ENCODE assay signal across 12 cellular contexts in the genomic region with DNA sequence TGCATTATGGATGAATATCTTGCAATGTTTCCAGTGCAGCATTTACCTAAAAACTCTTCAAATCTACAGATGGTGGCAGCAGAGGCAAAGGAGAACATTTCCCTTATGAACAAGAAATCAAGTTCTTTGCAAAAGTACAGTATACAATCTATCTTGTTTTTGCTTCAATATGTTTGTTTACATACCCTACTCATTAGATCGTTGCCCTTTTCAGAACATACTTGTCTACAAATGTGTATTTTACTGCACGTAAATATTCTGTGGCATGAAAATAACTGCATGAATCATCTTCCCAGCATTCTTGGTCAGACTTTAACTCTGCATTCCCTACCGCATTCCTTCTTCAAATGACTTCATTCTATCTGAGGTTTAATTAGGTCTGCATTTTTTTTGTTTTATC.
DNase-seq lines count a peak whose midpoint lies in the region; ATAC-seq and TF ChIP-seq lines count a peak whose summit lies in the region.
"Had no signal": no experiment of that assay in that cellular context is flagged by ENCODE, and none has a peak within 500 bp of the region (broad histone marks: within the 10 kb centered on the region; RNA-seq: fewer than 3 reads in every experiment).

No MANE protein-coding gene starts in this region.

- DNase-seq in COLO668 (lab: John Stamatoyannopoulos, UW; ENCODE audit: unreplicated experiment) (peak; percentile 20), astrocyte of the hippocampus (ENCODE audit: low read depth, low spot score) (peak; percentile 65), mesenchymal stem cell (peak; percentile 76), PC-9 (no peak), endothelial cell (ENCODE audit: low spot score) (no peak)
- DNase-seq in activated naive CD4-positive, alpha-beta T cell treated with anti-CD3 and anti-CD28 coated beads, Interleukin-2, amount 10 ng/mL, durations not matched to agents 7 days and 5 days: no peak
- DNase-seq: activated CD8-positive, alpha-beta memory T cell treated with anti-CD3 and anti-CD28 coated beads, Interleukin-2, amount 10 ng/mL, durations not matched to agents 7 days and 5 days; erythroblast; NCI-H82; psoas muscle had no signal

- no peak overlapping the region for H2BK120ac ChIP-seq in mesenchymal stem cell (ENCODE audit: low read depth, low read length)

- H3K9me3 ChIP-seq in mesenchymal stem cell (ENCODE audit: control insufficient read depth, low read length) (no peaks in the 10 kb centered on the region), PC-9 (ENCODE audit: insufficient read depth, low read depth) (no peaks in the 10 kb centered on the region)
- H3K9me3 ChIP-seq: psoas muscle had no signal

- TF ChIP-seq EP300 in Ishikawa (IDR thresholded peaks at IDR 0.05; ENCODE audit: borderline replicate concordance): no peak

- H3K18ac ChIP-seq in mesenchymal stem cell (ENCODE audit: low read depth in 1 of 2, low read length in 2 of 2): no peak overlapping the region

- no peaks in the 10 kb centered on the region; the same call in 1 of the 2 replicates for H4K20me1 ChIP-seq in PC-9 (ENCODE audit: insufficient read depth)

- POLR2A ChIA-PET in PC-9 (lab: Charles Lee; ENCODE audit: unreplicated experiment): no interaction called here

- H3K27me3 ChIP-seq in mesenchymal stem cell (ENCODE audit: control insufficient read depth in 1 of 2, insufficient read depth in 1 of 2, low read length in 2 of 2) (no peaks in the 10 kb centered on the region), PC-9 (ENCODE audit: insufficient read depth, low read depth) (no peaks in the 10 kb centered on the region)

- H3K23ac ChIP-seq in mesenchymal stem cell (ENCODE audit: low read length in 2 of 2): no peak overlapping the region

- no peak overlapping the region for H3K27ac Mint-ChIP-seq in endothelial cell (ENCODE audit: unreplicated experiment)
- H3K27ac Mint-ChIP-seq in activated naive CD4-positive, alpha-beta T cell treated with anti-CD3 and anti-CD28 coated beads, Interleukin-2, amount 10 ng/mL, durations not matched to agents 7 days and 5 days: no peak overlapping the region
- H3K27ac Mint-ChIP-seq: activated CD8-positive, alpha-beta memory T cell treated with anti-CD3 and anti-CD28 coated beads, Interleukin-2, amount 10 ng/mL, durations not matched to agents 7 days and 5 days had no signal

- peak overlapping the region; percentile 41 for H3K27ac ChIP-seq in mesenchymal stem cell (ENCODE audit: low read length, poor library complexity, severe bottlenecking)
- H3K27ac ChIP-seq in PC-9: no peak overlapping the region
- H3K27ac ChIP-seq: psoas muscle had no signal

- H2AK5ac ChIP-seq in mesenchymal stem cell (ENCODE audit: low read length, severe bottlenecking): no peak overlapping the region

- no peak overlapping the region for H4K8ac ChIP-seq in mesenchymal stem cell (ENCODE audit: low read length)

- BruUV-seq in PC-9 (replicated peaks; lab: Mats Ljungman, UMichigan): no TSS peak

- H3K79me1 ChIP-seq in mesenchymal stem cell (replicated peaks; ENCODE audit: low read length, poor library complexity, severe bottlenecking): no peaks in the 10 kb centered on the region

- no peak overlapping the region for H3K4ac ChIP-seq in mesenchymal stem cell (ENCODE audit: low read depth in 1 of 2, low read length in 2 of 2)

- no peaks in the 10 kb centered on the region for H3K79me2 ChIP-seq in PC-9 (ENCODE audit: low read depth)

- H3F3A ChIP-seq in PC-9 (ENCODE audit: insufficient read depth, low read depth): no peaks in the 10 kb centered on the region

- 0% methylated on average over 1 of the region's 3 CpGs for WGBS in mesenchymal stem cell

- no peak overlapping the region for H2BK15ac ChIP-seq in mesenchymal stem cell (ENCODE audit: low read depth, poor library complexity, severe bottlenecking)

- no peaks in the 10 kb centered on the region for H3K36me3 ChIP-seq in mesenchymal stem cell (ENCODE audit: control insufficient read depth in 1 of 2, insufficient read depth in 2 of 2, low read depth in 1 of 2, low read length in 2 of 2)
- no peaks in the 10 kb centered on the region for H3K36me3 ChIP-seq in PC-9 (ENCODE audit: low read depth)

- H4K91ac ChIP-seq in mesenchymal stem cell (ENCODE audit: low read length): no peak overlapping the region

- H3K4me2 ChIP-seq in mesenchymal stem cell (ENCODE audit: low read length, poor library complexity, severe bottlenecking) (no peak overlapping the region), PC-9 (no peak overlapping the region)

- H3K9ac ChIP-seq in mesenchymal stem cell (ENCODE audit: low read length): no peak overlapping the region

- no peak overlapping the region for H2BK12ac ChIP-seq in mesenchymal stem cell (ENCODE audit: low read length in 2 of 2)

- no peak overlapping the region for H3K14ac ChIP-seq in mesenchymal stem cell (ENCODE audit: low read length in 2 of 2)

- H3K9me3 Mint-ChIP-seq in endothelial cell (ENCODE audit: unreplicated experiment): no peaks in the 10 kb centered on the region
- H3K9me3 Mint-ChIP-seq in activated naive CD4-positive, alpha-beta T cell treated with anti-CD3 and anti-CD28 coated beads, Interleukin-2, amount 10 ng/mL, durations not matched to agents 7 days and 5 days: no peaks in the 10 kb centered on the region

- H3K27me3 Mint-ChIP-seq in endothelial cell (ENCODE audit: unreplicated experiment): no peaks in the 10 kb centered on the region
- H3K27me3 Mint-ChIP-seq in activated naive CD4-positive, alpha-beta T cell treated with anti-CD3 and anti-CD28 coated beads, Interleukin-2, amount 10 ng/mL, durations not matched to agents 7 days and 5 days: no peaks in the 10 kb centered on the region
- H3K27me3 Mint-ChIP-seq: activated CD8-positive, alpha-beta memory T cell treated with anti-CD3 and anti-CD28 coated beads, Interleukin-2, amount 10 ng/mL, durations not matched to agents 7 days and 5 days had no signal

- H3K4me1 Mint-ChIP-seq in endothelial cell (ENCODE audit: unreplicated experiment): peaks cover 6% of the 10 kb centered on the region
- H3K4me1 Mint-ChIP-seq in activated naive CD4-positive, alpha-beta T cell treated with anti-CD3 and anti-CD28 coated beads, Interleukin-2, amount 10 ng/mL, durations not matched to agents 7 days and 5 days: no peaks in the 10 kb centered on the region
- H3K4me1 Mint-ChIP-seq: activated CD8-positive, alpha-beta memory T cell treated with anti-CD3 and anti-CD28 coated beads, Interleukin-2, amount 10 ng/mL, durations not matched to agents 7 days and 5 days had no signal

- H3K4me1 ChIP-seq in mesenchymal stem cell (ENCODE audit: control insufficient read depth, insufficient read depth, low read depth, low read length) (no peaks in the 10 kb centered on the region), PC-9 (replicated peaks; ENCODE audit: insufficient read depth) (no peaks in the 10 kb centered on the region)
- H3K4me1 ChIP-seq: psoas muscle had no signal

- no peak overlapping the region for H2BK5ac ChIP-seq in mesenchymal stem cell (ENCODE audit: low read depth, low read length, poor library complexity, severe bottlenecking)

- CTCF ChIA-PET in PC-9 (lab: Charles Lee): no interaction called here
- CTCF ChIA-PET in activated naive CD4-positive, alpha-beta T cell treated with anti-CD3 and anti-CD28 coated beads, Interleukin-2, amount 10 ng/mL, durations not matched to agents 7 days and 5 days (lab: Charles Lee): no interaction called here

- no peak overlapping the region for H2AFZ ChIP-seq in mesenchymal stem cell (ENCODE audit: low read depth, low read length)
- no peak overlapping the region for H2AFZ ChIP-seq in PC-9

- no peaks in the 10 kb centered on the region for H3K9me2 ChIP-seq in PC-9 (ENCODE audit: insufficient read depth)

- ATAC-seq in GM18498 (IDR thresholded peaks at IDR 0.05; ENCODE audit: unreplicated experiment): no peak
- ATAC-seq: activated CD8-positive, alpha-beta memory T cell treated with anti-CD3 and anti-CD28 coated beads, Interleukin-2, amount 10 ng/mL, durations not matched to agents 7 days and 5 days; psoas muscle had no signal

- TF ChIP-seq CTCF in PC-9 (conservative IDR thresholded peaks at IDR 0.05): no peak
- no peak for TF ChIP-seq CTCF in endothelial cell (IDR thresholded peaks at IDR 0.05; ENCODE audit: unreplicated experiment)

- intact Hi-C loops in PC-9 (cut with micrococcal nuclease; ENCODE audit: unreplicated experiment): no loop called here

- H3K4me3 Mint-ChIP-seq in endothelial cell (ENCODE audit: unreplicated experiment): no peak overlapping the region
- no peak overlapping the region for H3K4me3 Mint-ChIP-seq in activated naive CD4-positive, alpha-beta T cell treated with anti-CD3 and anti-CD28 coated beads, Interleukin-2, amount 10 ng/mL, durations not matched to agents 7 days and 5 days
- H3K4me3 Mint-ChIP-seq: activated CD8-positive, alpha-beta memory T cell treated with anti-CD3 and anti-CD28 coated beads, Interleukin-2, amount 10 ng/mL, durations not matched to agents 7 days and 5 days had no signal

- H3K4me3 ChIP-seq in mesenchymal stem cell (ENCODE audit: insufficient read depth in 1 of 2, low read depth in 1 of 2, low read length in 2 of 2) (no peak overlapping the region), PC-9 (no peak overlapping the region)
- H3K4me3 ChIP-seq: psoas muscle had no signal

- H3K36me3 Mint-ChIP-seq in endothelial cell (ENCODE audit: low read depth, unreplicated experiment): no peaks in the 10 kb centered on the region
- no peaks in the 10 kb centered on the region for H3K36me3 Mint-ChIP-seq in activated naive CD4-positive, alpha-beta T cell treated with anti-CD3 and anti-CD28 coated beads, Interleukin-2, amount 10 ng/mL, durations not matched to agents 7 days and 5 days
- H3K36me3 Mint-ChIP-seq: activated CD8-positive, alpha-beta memory T cell treated with anti-CD3 and anti-CD28 coated beads, Interleukin-2, amount 10 ng/mL, durations not matched to agents 7 days and 5 days had no signal

- peak; percentile 56 for TF ChIP-seq RAD21 in Ishikawa (IDR thresholded peaks at IDR 0.05; ENCODE audit: low read depth)

TF ChIP-seq in Ishikawa, 13 proteins besides CTCF, POLR2A, EP300 and RAD21:
- TF ChIP-seq EGR1 (IDR thresholded peaks at IDR 0.05) (no peak), TCF12 (IDR thresholded peaks at IDR 0.05; ENCODE audit: low read depth) (no peak), YY1 (IDR thresholded peaks at IDR 0.05; ENCODE audit: low read depth) (no peak), TEAD4 (IDR thresholded peaks at IDR 0.05) (peak; percentile 55; the same call in 1 of the 2 replicates)

Comparison
In these comparisons a context has a peak if more than half of its experiments do, and no peak if none do; other contexts are left out.
1. DNase-seq: peak in COLO668 (single experiment), astrocyte of the hippocampus (single experiment) and mesenchymal stem cell (single experiment); none in PC-9 (0 of 2), endothelial cell (single experiment) and activated naive CD4-positive, alpha-beta T cell treated with anti-CD3 and anti-CD28 coated beads, Interleukin-2, amount 10 ng/mL, durations not matched to agents 7 days and 5 days (single experiment).